In genomic region chr9:8821910-8822666, GRCh38 we compare ENCODE assay signal across 25 cellular contexts.
DNase-seq lines count a peak whose midpoint lies in the region; ATAC-seq, FAIRE-seq and TF ChIP-seq lines count a peak whose summit lies in the region.
"Had no signal": no experiment of that assay in that cellular context is flagged by ENCODE, and none has a peak within 500 bp of the region (broad histone marks: within the 10 kb centered on the region; RNA-seq: fewer than 3 reads in every experiment).

No MANE protein-coding gene starts in this region.

- H3K79me2 ChIP-seq in OCI-LY3 (ENCODE audit: low read length) (no peaks in the 10 kb centered on the region), endothelial cell of umbilical vein (ENCODE audit: control insufficient read depth, insufficient read depth, low read length) (no peaks in the 10 kb centered on the region)

- peaks cover 68% of the 10 kb centered on the region for H3K4me1 Mint-ChIP-seq in nephron
- H3K4me1 Mint-ChIP-seq: activated B cell treated with CpG ODN at 0.5 μM for 24 hours had no signal

- POLR2A ChIA-PET in endothelial cell of umbilical vein (lab: Charles Lee): no interaction called here

- no peak overlapping the region for H2AFZ ChIP-seq in OCI-LY3 (ENCODE audit: low read depth, low read length)
- H2AFZ ChIP-seq in endothelial cell of umbilical vein (ENCODE audit: low read depth, low read length): no peak overlapping the region

- FAIRE-seq in endothelial cell of umbilical vein (lab: Jason Lieb, UNC): peak; percentile 4
- FAIRE-seq: pancreas had no signal

- no peaks in the 10 kb centered on the region for H4K20me1 ChIP-seq in OCI-LY3 (ENCODE audit: insufficient read depth, low read length)
- H4K20me1 ChIP-seq in endothelial cell of umbilical vein (replicated peaks; ENCODE audit: control insufficient read depth, extremely low read depth, insufficient read depth, low read length): no peaks in the 10 kb centered on the region

- H3K9me3 ChIP-seq in OCI-LY3 (ENCODE audit: insufficient read depth, low read length) (no peaks in the 10 kb centered on the region), endothelial cell of umbilical vein (replicated peaks; ENCODE audit: control insufficient read depth, insufficient read depth, low read length) (no peaks in the 10 kb centered on the region)
- H3K9me3 ChIP-seq: pancreas had no signal

- intact Hi-C loops in endothelial cell of umbilical vein (cut with micrococcal nuclease): no loop called here

- no peak for DNase-seq in endothelial cell of umbilical vein (ENCODE audit: low read depth, low spot score)
- no peak for DNase-seq in retina
- no peak for DNase-seq in SHP77 treated with DMSO at 0.1 percent for 48 hours (lab: John Stamatoyannopoulos, UW)
- DNase-seq in NCI-H446 treated with DMSO at 0.1 percent for 48 hours (lab: John Stamatoyannopoulos, UW): no peak
- DNase-seq: activated B cell treated with CpG ODN at 0.5 μM for 24 hours; CD4-positive, alpha-beta T cell; effector memory CD4-positive, alpha-beta T cell; GDM1; GOT3; Kasumi-1; NCI-H1092; NCI-H2029 treated with DMSO at 0.1 percent for 48 hours; NCI-H345; stimulated activated CD4-positive, alpha-beta T cell treated with anti-CD3 and anti-CD28 coated beads, Interleukin-1b, Interleukin-23, amount 100 ng/mL, for 48 hours; trophoblast cell had no signal

- H3K27ac ChIP-seq in OCI-LY3 (ENCODE audit: low read length) (no peak overlapping the region), endothelial cell of umbilical vein (ENCODE audit: insufficient read depth, low read depth, low read length) (no peak overlapping the region)

- H3K27me3 ChIP-seq in OCI-LY3 (ENCODE audit: low read depth, low read length) (no peaks in the 10 kb centered on the region), endothelial cell of umbilical vein (ENCODE audit: control insufficient read depth in 2 of 2, insufficient read depth in 2 of 2, low read length in 2 of 2) (no peaks in the 10 kb centered on the region)
- H3K27me3 ChIP-seq: pancreas had no signal

- H3K9me3 Mint-ChIP-seq in nephron: no peaks in the 10 kb centered on the region
- H3K9me3 Mint-ChIP-seq: activated B cell treated with CpG ODN at 0.5 μM for 24 hours; activated T-helper 1 cell treated with anti-CD3 and anti-CD28 coated beads, Interleukin-12 subunit alpha, Interleukin-12 subunit beta, Interleukin-2, Interleukin-4 antibody, amounts not matched to agents 30 ng/mL and 10 ng/mL and 1 ng/mL, durations not matched to agents 14 hours and 24 hours and 36 hours; CD4-positive, alpha-beta T cell had no signal

- TF ChIP-seq CTCF in OCI-LY3 (IDR thresholded peaks at IDR 0.05; ENCODE audit: low read depth, low read length) (no peak), endothelial cell of umbilical vein (IDR thresholded peaks at IDR 0.05; ENCODE audit: extremely low read depth in 1 of 2, insufficient read depth in 1 of 2, low read depth in 1 of 2, low read length in 2 of 2) (no peak), nephron (IDR thresholded peaks at IDR 0.05; ENCODE audit: unreplicated experiment in 3 of 3) (no peak)

- H3K27me3 Mint-ChIP-seq in nephron (ENCODE audit: low read depth): no peaks in the 10 kb centered on the region
- H3K27me3 Mint-ChIP-seq: activated B cell treated with CpG ODN at 0.5 μM for 24 hours; CD4-positive, alpha-beta T cell; stimulated activated naive CD8-positive, alpha-beta T cell treated with anti-CD3 and anti-CD28 coated beads, Interleukin-15, Interleukin-2, amounts not matched to agents 100 ng/mL and 50 ng/mL, for 24 hours had no signal

- CTCF ChIA-PET in endothelial cell of umbilical vein (lab: Charles Lee): no interaction called here

- H3K27ac Mint-ChIP-seq in nephron: peak overlapping the region; percentile 97 to 98 (median 97)
- H3K27ac Mint-ChIP-seq: activated B cell treated with CpG ODN at 0.5 μM for 24 hours; activated naive CD4-positive, alpha-beta T cell treated with anti-CD3 and anti-CD28 coated beads, Interleukin-2, amount 50 U/mL, for 72 hours; activated T-helper 1 cell treated with anti-CD3 and anti-CD28 coated beads, Interleukin-12 subunit alpha, Interleukin-12 subunit beta, Interleukin-2, Interleukin-4 antibody, amounts not matched to agents 30 ng/mL and 10 ng/mL and 1 ng/mL, durations not matched to agents 14 hours and 24 hours and 36 hours; CD4-positive, alpha-beta T cell; stimulated activated naive CD8-positive, alpha-beta T cell treated with anti-CD3 and anti-CD28 coated beads, Interleukin-15, Interleukin-2, amounts not matched to agents 100 ng/mL and 50 ng/mL, for 24 hours had no signal

- no peaks in the 10 kb centered on the region for H3K9me1 ChIP-seq in endothelial cell of umbilical vein (replicated peaks; ENCODE audit: control insufficient read depth, extremely low read depth, insufficient read depth, low read length)

- dilution Hi-C loops in endothelial cell of umbilical vein (cut with MboI; ENCODE audit: extremely low pct_ligation_motif_present, low sequenced_read_pairs): no loop called here

- H3K9ac ChIP-seq in OCI-LY3 (ENCODE audit: low read length) (no peak overlapping the region), endothelial cell of umbilical vein (replicated peaks; ENCODE audit: extremely low read depth, insufficient read depth, low read length) (no peak overlapping the region)

- H3K4me3 ChIP-seq in OCI-LY3 (ENCODE audit: low read length): no peak overlapping the region
- no peak overlapping the region for H3K4me3 ChIP-seq in endothelial cell of umbilical vein (replicated peaks in 1 of 3; ENCODE audit: insufficient read depth in 1 of 3, low read depth in 1 of 3, low read length in 3 of 3)
- H3K4me3 ChIP-seq: lung, pancreas had no signal

- no TSS peak for BruUV-seq in endothelial cell of umbilical vein (replicated peaks; lab: Mats Ljungman, UMichigan)

- no peak overlapping the region for H3K4me3 Mint-ChIP-seq in nephron
- H3K4me3 Mint-ChIP-seq: activated B cell treated with CpG ODN at 0.5 μM for 24 hours; activated T-helper 1 cell treated with anti-CD3 and anti-CD28 coated beads, Interleukin-12 subunit alpha, Interleukin-12 subunit beta, Interleukin-2, Interleukin-4 antibody, amounts not matched to agents 30 ng/mL and 10 ng/mL and 1 ng/mL, durations not matched to agents 14 hours and 24 hours and 36 hours; CD4-positive, alpha-beta T cell; stimulated activated naive CD8-positive, alpha-beta T cell treated with anti-CD3 and anti-CD28 coated beads, Interleukin-15, Interleukin-2, amounts not matched to agents 100 ng/mL and 50 ng/mL, for 24 hours had no signal

- H3K4me2 ChIP-seq in OCI-LY3 (ENCODE audit: low read length) (peak overlapping the region; percentile 1; the same call in 1 of the 2 replicates), endothelial cell of umbilical vein (ENCODE audit: insufficient read depth, low read length) (no peak overlapping the region)

- no peak for TF ChIP-seq POLR2A in endothelial cell of umbilical vein (IDR thresholded peaks at IDR 0.05; ENCODE audit: low read depth, low read length)

- H3K4me1 ChIP-seq in OCI-LY3 (ENCODE audit: low read length) (0 out of 2 replicates have a peak, but pooled peaks cover 3% of the 10 kb centered on the region), endothelial cell of umbilical vein (ENCODE audit: control insufficient read depth, extremely low read depth, insufficient read depth, low read length) (no peaks in the 10 kb centered on the region)

- ATAC-seq in GM18870 (IDR thresholded peaks at IDR 0.05; ENCODE audit: unreplicated experiment) (peak; percentile 68), HG03139 (IDR thresholded peaks at IDR 0.05; ENCODE audit: unreplicated experiment) (no peak)
- ATAC-seq: SK-N-SH treated with all-trans-retinoic acid at 6 μM for 48 hours had no signal

- H3K36me3 ChIP-seq in OCI-LY3 (replicated peaks; ENCODE audit: low read depth, low read length): no peaks in the 10 kb centered on the region
- H3K36me3 ChIP-seq in endothelial cell of umbilical vein (ENCODE audit: control insufficient read depth in 2 of 2, extremely low read depth in 1 of 2, insufficient read depth in 2 of 2, low read length in 2 of 2): no peaks in the 10 kb centered on the region
- H3K36me3 ChIP-seq: pancreas had no signal

- H3K36me3 Mint-ChIP-seq in nephron (ENCODE audit: low read depth): peaks cover 22% of the 10 kb centered on the region
- H3K36me3 Mint-ChIP-seq: activated naive CD4-positive, alpha-beta T cell treated with anti-CD3 and anti-CD28 coated beads, Interleukin-2, amount 50 U/mL, for 72 hours had no signal

TF ChIP-seq in endothelial cell of umbilical vein, 7 proteins besides CTCF, POLR2A, EP300 and RAD21:
- TF ChIP-seq POLR2AphosphoS5 (IDR thresholded peaks at IDR 0.05; ENCODE audit: insufficient read depth, low read depth, low read length) (no peak), GATA2 (IDR thresholded peaks at IDR 0.05; ENCODE audit: insufficient read depth, insufficient read length, low read depth, low read length) (no peak), MYC (IDR thresholded peaks at IDR 0.05; ENCODE audit: low read depth, low read length) (no peak), MAX (IDR thresholded peaks at IDR 0.05; ENCODE audit: insufficient read depth, insufficient read length) (no peak), FOS (IDR thresholded peaks at IDR 0.05; ENCODE audit: borderline replicate concordance, insufficient read depth, low read length) (no peak), EZH2 (IDR thresholded peaks at IDR 0.05; ENCODE audit: borderline replicate concordance, low read depth, low read length, severe bottlenecking) (no peak), JUN (IDR thresholded peaks at IDR 0.05; ENCODE audit: borderline replicate concordance, insufficient read depth, insufficient read length, low read depth) (no peak)
